ENCODE assay signal across 12 cellular contexts in the genomic region with DNA sequence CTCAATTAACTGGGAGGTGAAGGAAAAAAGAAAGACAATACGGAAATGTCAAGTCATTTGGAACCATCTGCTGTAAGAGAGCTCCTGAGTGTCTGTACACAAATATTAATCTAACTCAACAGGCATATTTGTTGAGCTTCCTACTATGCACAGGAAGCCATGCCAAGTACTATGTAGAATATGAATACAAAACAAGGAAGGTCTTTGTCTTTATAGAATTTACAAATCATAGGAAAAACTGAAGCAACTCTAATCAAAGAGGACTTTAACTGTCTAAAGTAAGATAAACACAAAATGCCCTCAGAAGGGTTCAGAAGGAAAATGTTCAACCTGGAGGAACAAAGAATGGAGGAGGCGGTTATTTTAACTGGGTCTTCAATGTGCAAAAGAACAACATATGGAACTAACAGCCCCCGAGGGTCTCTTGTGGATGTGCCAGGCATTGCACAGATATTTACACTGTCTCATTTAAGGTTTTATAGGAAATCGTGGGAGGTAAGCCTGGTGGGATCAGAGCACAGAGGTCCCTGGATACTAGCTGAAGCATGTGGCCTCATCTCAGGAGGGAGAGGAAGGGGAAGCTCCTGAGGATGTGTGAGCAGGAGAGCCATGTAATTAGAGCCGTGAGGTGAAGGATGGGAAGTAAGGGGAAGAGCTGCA. TPM values are rescaled to one million over a fixed set of nuclear protein-coding genes. Genes with fewer than 3 reads are reported as not detected.
DNase-seq lines count a peak whose midpoint lies in the region; FAIRE-seq and TF ChIP-seq lines count a peak whose summit lies in the region.
"Had no signal": no experiment of that assay in that cellular context is flagged by ENCODE, and none has a peak within 500 bp of the region (broad histone marks: within the 10 kb centered on the region; RNA-seq: fewer than 3 reads in every experiment).

No MANE protein-coding gene starts in this region.

- H3K27ac ChIP-seq in GM23248 (peak overlapping the region; percentile 78), OCI-LY1 (ENCODE audit: low read depth, low read length, poor library complexity, severe bottlenecking) (no peak overlapping the region), spleen (peak overlapping the region in 6 of 8 donors; percentile 3 to 57 (median 36)), kidney (ENCODE audit: low read depth in 2 of 2, low read length in 2 of 2) (no peak overlapping the region)

- peaks cover 100% of the 10 kb centered on the region for H3K79me2 ChIP-seq in GM23248 (ENCODE audit: insufficient read depth)
- no peaks in the 10 kb centered on the region for H3K79me2 ChIP-seq in OCI-LY1 (ENCODE audit: insufficient read depth, low read length)

- H3K27me3 ChIP-seq in GM23248 (replicated peaks; ENCODE audit: insufficient read depth) (no peaks in the 10 kb centered on the region), OCI-LY1 (ENCODE audit: insufficient read depth, low read length) (no peaks in the 10 kb centered on the region), spleen (replicated peaks in 1 of 7) (peaks cover 0 to under 1% (median 0%) of the 10 kb centered on the region in 7 donors)

- H3K36me3 ChIP-seq in GM23248 (ENCODE audit: low read depth) (peaks cover 14% of the 10 kb centered on the region; the same call in 1 of the 2 replicates), OCI-LY1 (ENCODE audit: insufficient read depth, low read length) (no peaks in the 10 kb centered on the region), spleen (peaks cover 0 to 10% (median 0%) of the 10 kb centered on the region in 6 donors), kidney (ENCODE audit: control insufficient read depth in 1 of 2, insufficient read depth in 2 of 2, low read length in 2 of 2) (no peaks in the 10 kb centered on the region)

- H3K4me1 Mint-ChIP-seq in activated naive CD8-positive, alpha-beta T cell treated with anti-CD3 and anti-CD28 coated beads for 36 hours: no peaks in the 10 kb centered on the region

- H3K4me1 ChIP-seq in GM23248 (ENCODE audit: insufficient read depth) (peaks cover 57% of the 10 kb centered on the region), OCI-LY1 (ENCODE audit: insufficient read depth, low read length, severe bottlenecking) (peaks cover 22% of the 10 kb centered on the region), spleen (peaks cover 0 to 34% (median 19%) of the 10 kb centered on the region in 6 donors), kidney (ENCODE audit: control insufficient read depth in 1 of 2, insufficient read depth in 1 of 2, low read depth in 1 of 2, low read length in 2 of 2) (peaks cover 8 to 9% of the 10 kb centered on the region in 2 donors)

- peaks cover 20% of the 10 kb centered on the region for H3K27me3 Mint-ChIP-seq in activated naive CD8-positive, alpha-beta T cell treated with anti-CD3 and anti-CD28 coated beads for 36 hours

- intact Hi-C loops in spleen (cut with DNase I; ENCODE audit: low total_unique reads) (no loop called here), kidney (cut with DNase I) (no loop called here)

- DNase-seq in GM23248 (no peak), fibroblast of pulmonary artery (ENCODE audit: low read depth) (no peak), spleen (no peak), G401 (ENCODE audit: low spot score) (no peak), foreskin fibroblast (no peak), kidney (no peak)
- DNase-seq in activated naive CD8-positive, alpha-beta T cell treated with anti-CD3 and anti-CD28 coated beads for 36 hours: no peak
- DNase-seq: CD8-positive, alpha-beta T cell; kidney glomerular epithelial cell; SHP77 treated with DMSO at 0.1 percent for 48 hours; stimulated activated CD4-positive, alpha-beta T cell treated with anti-CD3 and anti-CD28 coated beads, Interleukin-15, amount 100 ng/mL, for 24 hours had no signal

- H2AFZ ChIP-seq in GM23248 (no peak overlapping the region), OCI-LY1 (ENCODE audit: low read length) (no peak overlapping the region)

- H3K9me3 Mint-ChIP-seq in activated naive CD8-positive, alpha-beta T cell treated with anti-CD3 and anti-CD28 coated beads for 36 hours: no peaks in the 10 kb centered on the region
- H3K9me3 Mint-ChIP-seq: CD8-positive, alpha-beta T cell had no signal

- H3K9me3 ChIP-seq in GM23248 (ENCODE audit: low read depth) (no peaks in the 10 kb centered on the region), OCI-LY1 (ENCODE audit: low read length) (no peaks in the 10 kb centered on the region), spleen (no peaks in the 10 kb centered on the region), kidney (ENCODE audit: control insufficient read depth in 1 of 2, low read length in 2 of 2) (no peaks in the 10 kb centered on the region)

- 63 to 71% methylated on average over 5 of the region's 5 CpGs for WGBS in GM23248 (ENCODE audit: low coverage in 1 of 2, low lambda C conversion rate in 2 of 2, missing lambda C conversion rate in 2 of 2), 2 experiments
- 58 to 71% (median 65%) methylated on average over 5 of the region's 5 CpGs for WGBS in spleen, 5 donors

- TF ChIP-seq CTCF in OCI-LY1 (IDR thresholded peaks at IDR 0.05; ENCODE audit: low read length) (peak; percentile 39; the same call in 1 of the 2 replicates), fibroblast of pulmonary artery (IDR thresholded peaks at IDR 0.05; ENCODE audit: low read length, missing control alignments) (peak; percentile 5), spleen (IDR thresholded peaks at IDR 0.05 in 8 of 11, conservative IDR thresholded peaks at IDR 0.05 in 3 of 11) (no peak), foreskin fibroblast (IDR thresholded peaks at IDR 0.05; ENCODE audit: low read depth, low read length) (no peak), kidney (IDR thresholded peaks at IDR 0.05; ENCODE audit: borderline replicate concordance, extremely low read depth, insufficient read depth) (no peak)

- H3K4me2 ChIP-seq in GM23248 (ENCODE audit: unreplicated experiment) (peak overlapping the region; percentile 23), OCI-LY1 (ENCODE audit: low read length) (no peak overlapping the region)

- H4K20me1 ChIP-seq in GM23248 (ENCODE audit: insufficient read depth) (peaks cover 32% of the 10 kb centered on the region; the same call in 1 of the 2 replicates), OCI-LY1 (ENCODE audit: insufficient read depth, low read length) (no peaks in the 10 kb centered on the region)

- FAIRE-seq in kidney (lab: Jason Lieb, UNC): no peak

- H3K36me3 Mint-ChIP-seq in activated naive CD8-positive, alpha-beta T cell treated with anti-CD3 and anti-CD28 coated beads for 36 hours: no peaks in the 10 kb centered on the region
- H3K36me3 Mint-ChIP-seq: CD8-positive, alpha-beta T cell had no signal

- TF ChIP-seq POLR2A in spleen (IDR thresholded peaks at IDR 0.05): no peak

- H3K27ac Mint-ChIP-seq in activated naive CD8-positive, alpha-beta T cell treated with anti-CD3 and anti-CD28 coated beads for 36 hours: no peak overlapping the region
- H3K27ac Mint-ChIP-seq: CD8-positive, alpha-beta T cell had no signal

- H3K4me3 Mint-ChIP-seq in activated naive CD8-positive, alpha-beta T cell treated with anti-CD3 and anti-CD28 coated beads for 36 hours: no peak overlapping the region
- H3K4me3 Mint-ChIP-seq: CD8-positive, alpha-beta T cell had no signal

- peak overlapping the region; percentile 28; the same call in 1 of the 2 replicates for H3K4me3 ChIP-seq in GM23248
- no peak overlapping the region for H3K4me3 ChIP-seq in OCI-LY1 (ENCODE audit: low read depth, low read length, poor library complexity, severe bottlenecking)
- no peak overlapping the region for H3K4me3 ChIP-seq in fibroblast of pulmonary artery (replicated peaks; ENCODE audit: low read depth, low read length)
- H3K4me3 ChIP-seq in spleen: no peak overlapping the region
- peak overlapping the region in 1 of 2 donors; percentile 23 for H3K4me3 ChIP-seq in foreskin fibroblast (ENCODE audit: low read depth in 1 of 2, low read length in 2 of 2)
- H3K4me3 ChIP-seq in kidney (ENCODE audit: low read length in 2 of 2): no peak overlapping the region

- H3K9ac ChIP-seq in GM23248: peak overlapping the region; percentile 50
- H3K9ac ChIP-seq in OCI-LY1 (ENCODE audit: low read length): no peak overlapping the region
- no peak overlapping the region for H3K9ac ChIP-seq in kidney (ENCODE audit: low read length in 2 of 2)

- in situ Hi-C loops in GM23248 (cut with MboI): no loop called here
- in situ Hi-C loops in G401 (cut with HindIII; ENCODE audit: low sequenced_read_pairs): no loop called here

- no peaks in the 10 kb centered on the region for H3K9me2 ChIP-seq in GM23248 (ENCODE audit: insufficient read depth)
- H3K9me2 ChIP-seq in OCI-LY1 (ENCODE audit: low read depth, low read length): no peaks in the 10 kb centered on the region

- peaks cover 37% of the 10 kb centered on the region for H3F3A ChIP-seq in GM23248 (ENCODE audit: insufficient read depth)
- H3F3A ChIP-seq in OCI-LY1 (ENCODE audit: insufficient read depth, low read length): no peaks in the 10 kb centered on the region

RNA-seq across cellular contexts. Expression of gene FAM114A1, which starts 5.8 kb away (rescaled TPM):
- total RNA-seq in GM23248 (2014; rRNA removed; shearing (Covaris generic)): 300 and 318 TPM in 2 replicates
- polyA plus RNA-seq in GM23248 (2016; fragmentation: Nextera tagmentation; extraction: Ambion mirVana) (237 and 238 TPM in 2 replicates), spleen (1 to 10 TPM; 3.9 to 8.7 (median 4.5) TPM), kidney (ENCODE audit: insufficient read depth, low read depth, low replicate concordance) (10.8 TPM)
- total RNA-seq in spleen (10 to 100 TPM; 16.2 to 50.2 (median 26.7) TPM), kidney (31.1 TPM)
- 8.7 and 9.2 TPM in 2 replicates for total RNA-seq in G401 (2014; rRNA removed; shearing (Covaris generic))
- under 1 TPM in 1 of 2 experiments, not detected in 1; 0.38 TPM for total RNA-seq in activated naive CD8-positive, alpha-beta T cell treated with anti-CD3 and anti-CD28 coated beads for 36 hours
- total RNA-seq: CD8-positive, alpha-beta T cell had no signal

RNA-seq across cellular contexts. Expression of gene TLR6, which starts 16.8 kb away (rescaled TPM):
- 0.76 and 3.4 TPM in 2 replicates for total RNA-seq in GM23248 (2014; rRNA removed; shearing (Covaris generic))
- polyA plus RNA-seq in GM23248 (2016; fragmentation: Nextera tagmentation; extraction: Ambion mirVana): 0.36 and 0.37 TPM in 2 replicates
- 10 to 100 TPM; 23.2 to 55.1 (median 37.5) TPM for total RNA-seq in spleen
- polyA plus RNA-seq in spleen: 10 to 100 TPM in 2 of 3 donors, 1 to 10 TPM in 1; 5.5 to 10.7 (median 10.3) TPM
- total RNA-seq in G401 (2014; rRNA removed; shearing (Covaris generic)): 0.03 TPM in 1 of 2 replicates, not detected in the other
- total RNA-seq in activated naive CD8-positive, alpha-beta T cell treated with anti-CD3 and anti-CD28 coated beads for 36 hours: 1 to 10 TPM; 2.9 to 4.4 TPM
- total RNA-seq in kidney: 6.1 TPM
- polyA plus RNA-seq in kidney (ENCODE audit: insufficient read depth, low read depth, low replicate concordance): 0.62 TPM

Comparison
In these comparisons a context has a peak if more than half of its experiments do, and no peak if none do; other contexts are left out.
1. H3K27ac ChIP-seq: peak in GM23248 (single experiment) and spleen (6 of 8); none in OCI-LY1 (single experiment) and kidney (0 of 2).
2. CTCF ChIP-seq: peak in OCI-LY1 (single experiment) and fibroblast of pulmonary artery (single experiment); none in spleen (0 of 11), foreskin fibroblast (single experiment) and kidney (single experiment).